1 cellular context compared by ENCODE assay signal in the genomic region with DNA sequence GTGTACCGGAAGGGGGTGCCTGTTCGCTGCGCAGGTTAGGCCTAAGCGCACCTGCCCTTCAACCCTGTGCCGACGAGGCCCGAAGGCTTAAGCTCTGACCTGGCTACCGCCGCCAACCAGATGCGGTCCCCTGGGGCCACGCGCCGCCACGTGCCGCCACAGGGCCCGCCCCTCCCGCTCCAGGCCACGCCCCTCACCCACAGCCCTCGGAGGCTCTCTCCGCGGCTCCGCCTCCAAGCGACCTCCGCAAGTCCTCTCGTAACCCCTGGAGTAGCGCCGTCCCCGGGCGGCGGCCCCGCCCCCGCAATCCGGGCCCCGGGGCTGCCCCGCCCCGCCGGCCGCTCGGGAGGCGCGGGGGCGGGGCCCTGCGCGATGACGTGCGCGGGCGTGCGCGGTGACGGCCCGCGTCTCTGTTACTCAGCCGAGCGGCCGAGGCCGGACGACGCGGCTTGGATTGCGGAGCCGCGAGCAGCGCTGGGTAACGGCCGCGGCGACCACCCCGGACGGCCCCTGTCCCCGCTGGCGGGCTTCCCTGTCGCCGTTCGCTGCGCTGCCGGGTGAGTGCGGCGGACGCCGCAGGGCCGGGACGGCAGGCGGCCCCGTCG.
TF ChIP-seq lines count a peak whose summit lies in the region.

MAPK8 (plus strand) TSS at position 413 of the 605 bp plus-strand sequence. CDS start 94,984 bp downstream, outside the sequence.

TF ChIP-seq in K562, 482 proteins besides CTCF, POLR2A, EP300 and RAD21 (continued from another document and continues in another):
- peak; percentile 42; the same call in 1 of the 2 replicates for TF ChIP-seq RREB1 (CRISPR knock-in tag; IDR thresholded peaks at IDR 0.05)
- TF ChIP-seq HNRNPUL1 (IDR thresholded peaks at IDR 0.05; ENCODE audit: low read length) = no peak
- TF ChIP-seq, protein P1, sequence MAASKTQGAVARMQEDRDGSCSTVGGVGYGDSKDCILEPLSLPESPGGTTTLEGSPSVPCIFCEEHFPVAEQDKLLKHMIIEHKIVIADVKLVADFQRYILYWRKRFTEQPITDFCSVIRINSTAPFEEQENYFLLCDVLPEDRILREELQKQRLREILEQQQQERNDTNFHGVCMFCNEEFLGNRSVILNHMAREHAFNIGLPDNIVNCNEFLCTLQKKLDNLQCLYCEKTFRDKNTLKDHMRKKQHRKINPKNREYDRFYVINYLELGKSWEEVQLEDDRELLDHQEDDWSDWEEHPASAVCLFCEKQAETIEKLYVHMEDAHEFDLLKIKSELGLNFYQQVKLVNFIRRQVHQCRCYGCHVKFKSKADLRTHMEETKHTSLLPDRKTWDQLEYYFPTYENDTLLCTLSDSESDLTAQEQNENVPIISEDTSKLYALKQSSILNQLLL (CRISPR knock-in tag; IDR thresholded peaks at IDR 0.05; ENCODE audit: borderline replicate concordance) = no peak
- peak; percentile 76; the same call in 1 of the 2 replicates for TF ChIP-seq SMAD4 (CRISPR knock-in tag; conservative IDR thresholded peaks at IDR 0.05)
- TF ChIP-seq PPARD (CRISPR knock-in tag; IDR thresholded peaks at IDR 0.05) = no peak
- TF ChIP-seq ZNF511 (CRISPR knock-in tag; IDR thresholded peaks at IDR 0.05) = peak; percentile 100
- peak; percentile 66 to 92; a peak in 3 of 4 replicates for TF ChIP-seq NONO (IDR thresholded peaks at IDR 0.05; ENCODE audit: low read depth in 2 of 2, low read length in 1 of 2)
- peak; percentile 97 for TF ChIP-seq CBFB (CRISPR knock-in tag; IDR thresholded peaks at IDR 0.05)
- peak; percentile 95 for TF ChIP-seq POLR2G (IDR thresholded peaks at IDR 0.05; ENCODE audit: low read depth, low read length)
- no peak; the same call in 1 of the 2 replicates for TF ChIP-seq NKRF (IDR thresholded peaks at IDR 0.05; ENCODE audit: borderline replicate concordance)
- TF ChIP-seq, protein P2, sequence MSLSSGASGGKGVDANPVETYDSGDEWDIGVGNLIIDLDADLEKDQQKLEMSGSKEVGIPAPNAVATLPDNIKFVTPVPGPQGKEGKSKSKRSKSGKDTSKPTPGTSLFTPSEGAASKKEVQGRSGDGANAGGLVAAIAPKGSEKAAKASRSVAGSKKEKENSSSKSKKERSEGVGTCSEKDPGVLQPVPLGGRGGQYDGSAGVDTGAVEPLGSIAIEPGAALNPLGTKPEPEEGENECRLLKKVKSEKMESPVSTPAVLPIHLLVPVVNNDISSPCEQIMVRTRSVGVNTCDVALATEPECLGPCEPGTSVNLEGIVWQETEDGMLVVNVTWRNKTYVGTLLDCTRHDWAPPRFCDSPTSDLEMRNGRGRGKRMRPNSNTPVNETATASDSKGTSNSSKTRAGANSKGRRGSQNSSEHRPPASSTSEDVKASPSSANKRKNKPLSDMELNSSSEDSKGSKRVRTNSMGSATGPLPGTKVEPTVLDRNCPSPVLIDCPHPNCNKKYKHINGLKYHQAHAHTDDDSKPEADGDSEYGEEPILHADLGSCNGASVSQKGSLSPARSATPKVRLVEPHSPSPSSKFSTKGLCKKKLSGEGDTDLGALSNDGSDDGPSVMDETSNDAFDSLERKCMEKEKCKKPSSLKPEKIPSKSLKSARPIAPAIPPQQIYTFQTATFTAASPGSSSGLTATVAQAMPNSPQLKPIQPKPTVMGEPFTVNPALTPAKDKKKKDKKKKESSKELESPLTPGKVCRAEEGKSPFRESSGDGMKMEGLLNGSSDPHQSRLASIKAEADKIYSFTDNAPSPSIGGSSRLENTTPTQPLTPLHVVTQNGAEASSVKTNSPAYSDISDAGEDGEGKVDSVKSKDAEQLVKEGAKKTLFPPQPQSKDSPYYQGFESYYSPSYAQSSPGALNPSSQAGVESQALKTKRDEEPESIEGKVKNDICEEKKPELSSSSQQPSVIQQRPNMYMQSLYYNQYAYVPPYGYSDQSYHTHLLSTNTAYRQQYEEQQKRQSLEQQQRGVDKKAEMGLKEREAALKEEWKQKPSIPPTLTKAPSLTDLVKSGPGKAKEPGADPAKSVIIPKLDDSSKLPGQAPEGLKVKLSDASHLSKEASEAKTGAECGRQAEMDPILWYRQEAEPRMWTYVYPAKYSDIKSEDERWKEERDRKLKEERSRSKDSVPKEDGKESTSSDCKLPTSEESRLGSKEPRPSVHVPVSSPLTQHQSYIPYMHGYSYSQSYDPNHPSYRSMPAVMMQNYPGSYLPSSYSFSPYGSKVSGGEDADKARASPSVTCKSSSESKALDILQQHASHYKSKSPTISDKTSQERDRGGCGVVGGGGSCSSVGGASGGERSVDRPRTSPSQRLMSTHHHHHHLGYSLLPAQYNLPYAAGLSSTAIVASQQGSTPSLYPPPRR (CRISPR knock-in tag; IDR thresholded peaks at IDR 0.05; ENCODE audit: borderline replicate concordance) = peak; percentile 74; the same call in 1 of the 2 replicates
- no peak for TF ChIP-seq DACH1 (IDR thresholded peaks at IDR 0.05; ENCODE audit: partially characterized antibody)
- no peak for TF ChIP-seq IRF9 (tag; IDR thresholded peaks at IDR 0.05)
- TF ChIP-seq ZFP30 (CRISPR knock-in tag; IDR thresholded peaks at IDR 0.05; ENCODE audit: borderline replicate concordance) = no peak
- no peak for TF ChIP-seq BCOR (IDR thresholded peaks at IDR 0.05)
- no peak for TF ChIP-seq NFE2L1 (tag; IDR thresholded peaks at IDR 0.05; ENCODE audit: borderline replicate concordance, low read depth)
- no peak for TF ChIP-seq ELF1 (tag; IDR thresholded peaks at IDR 0.05)
- TF ChIP-seq SPI1 (IDR thresholded peaks at IDR 0.05; ENCODE audit: borderline replicate concordance, low read depth, low read length) = no peak
- peak; percentile 44; the same call in 1 of the 2 replicates for TF ChIP-seq FOSL1 (tag; conservative IDR thresholded peaks at IDR 0.05)
- TF ChIP-seq, protein P3, sequence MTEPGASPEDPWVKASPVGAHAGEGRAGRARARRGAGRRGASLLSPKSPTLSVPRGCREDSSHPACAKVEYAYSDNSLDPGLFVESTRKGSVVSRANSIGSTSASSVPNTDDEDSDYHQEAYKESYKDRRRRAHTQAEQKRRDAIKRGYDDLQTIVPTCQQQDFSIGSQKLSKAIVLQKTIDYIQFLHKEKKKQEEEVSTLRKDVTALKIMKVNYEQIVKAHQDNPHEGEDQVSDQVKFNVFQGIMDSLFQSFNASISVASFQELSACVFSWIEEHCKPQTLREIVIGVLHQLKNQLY (CRISPR knock-in tag; conservative IDR thresholded peaks at IDR 0.05) = no peak; a peak in 1 of 4 replicates
- no peak for TF ChIP-seq ZNF830 (CRISPR knock-in tag; IDR thresholded peaks at IDR 0.05)
- no peak for TF ChIP-seq TRIM24 (IDR thresholded peaks at IDR 0.05)
- no peak for TF ChIP-seq PTBP1 (IDR thresholded peaks at IDR 0.05; ENCODE audit: low read depth, low read length)
- no peak for TF ChIP-seq ZNF184 (CRISPR knock-in tag; IDR thresholded peaks at IDR 0.05)
- TF ChIP-seq HES1 (IDR thresholded peaks at IDR 0.05; ENCODE audit: low read depth) = peak; percentile 99
- no peak for TF ChIP-seq BACH1 (tag; IDR thresholded peaks at IDR 0.05)
- TF ChIP-seq LCOR (CRISPR knock-in tag; IDR thresholded peaks at IDR 0.05) = no peak; the same call in 1 of the 2 replicates
- TF ChIP-seq E4F1 (CRISPR knock-in tag; IDR thresholded peaks at IDR 0.05; ENCODE audit: borderline replicate concordance) = no peak
- no peak for TF ChIP-seq HLTF (IDR thresholded peaks at IDR 0.05)
- no peak for TF ChIP-seq NUFIP1 (IDR thresholded peaks at IDR 0.05; ENCODE audit: partially characterized antibody)
- TF ChIP-seq PKNOX1 (IDR thresholded peaks at IDR 0.05) = no peak
- no peak for TF ChIP-seq ZNF77 (CRISPR knock-in tag; IDR thresholded peaks at IDR 0.05)
- TF ChIP-seq PTRF (tag; IDR thresholded peaks at IDR 0.05) = no peak
- no peak for TF ChIP-seq SETDB1 (IDR thresholded peaks at IDR 0.05; ENCODE audit: low read length)
- TF ChIP-seq LARP7 (IDR thresholded peaks at IDR 0.05) = no peak
- TF ChIP-seq BDP1 (IDR thresholded peaks at IDR 0.05; ENCODE audit: insufficient read depth, insufficient read length) = no peak
